8 cellular contexts compared by ENCODE assay signal in genomic region chr16:66874079-66874775, GRCh38. TPM values are rescaled to one million over a fixed set of nuclear protein-coding genes. Genes with fewer than 3 reads are reported as not detected.
DNase-seq lines count a peak whose midpoint lies in the region; ATAC-seq and TF ChIP-seq lines count a peak whose summit lies in the region.

No MANE protein-coding gene starts in this region.

- H3K36me3 Mint-ChIP-seq in CD8-positive, alpha-beta memory T cell: no peaks in the 10 kb centered on the region
- H3K36me3 Mint-ChIP-seq in activated naive CD8-positive, alpha-beta T cell: no peaks in the 10 kb centered on the region
- H3K36me3 Mint-ChIP-seq in naive thymus-derived CD8-positive, alpha-beta T cell: no peaks in the 10 kb centered on the region

- peak overlapping the region in 6 of 7 donors; percentile 17 to 71 (median 58) for H3K4me3 Mint-ChIP-seq in CD8-positive, alpha-beta memory T cell
- H3K4me3 Mint-ChIP-seq in activated naive CD8-positive, alpha-beta T cell: peak overlapping the region; percentile 44
- H3K4me3 Mint-ChIP-seq in naive thymus-derived CD8-positive, alpha-beta T cell: peak overlapping the region in 9 of 10 donors; percentile 18 to 76 (median 57)

- in situ Hi-C loops in brain microvascular endothelial cell (cut with HindIII; ENCODE audit: low pct_ligation_motif_present, low sequenced_read_pairs): no loop called here

- peaks cover 17% of the 10 kb centered on the region for H3K4me1 ChIP-seq in CD8-positive, alpha-beta memory T cell (ENCODE audit: insufficient read depth, low read length)
- H3K4me1 ChIP-seq in esophagus squamous epithelium: peaks cover 9 to 17% (median 14%) of the 10 kb centered on the region in 3 donors

- H3K27ac Mint-ChIP-seq in CD8-positive, alpha-beta memory T cell: peak overlapping the region; percentile 76 to 97 (median 90)
- H3K27ac Mint-ChIP-seq in activated naive CD8-positive, alpha-beta T cell: peak overlapping the region; percentile 77
- peak overlapping the region in 7 of 10 donors; percentile 15 to 88 (median 74) for H3K27ac Mint-ChIP-seq in naive thymus-derived CD8-positive, alpha-beta T cell

- H3K36me3 ChIP-seq in CD8-positive, alpha-beta memory T cell (ENCODE audit: insufficient read depth, low read length): no peaks in the 10 kb centered on the region
- H3K36me3 ChIP-seq in esophagus squamous epithelium (no peaks in the 10 kb centered on the region), brain microvascular endothelial cell (replicated peaks) (no peaks in the 10 kb centered on the region)

- intact Hi-C loops in esophagus squamous epithelium (cut with DNase I): no loop called here

- no peak for TF ChIP-seq POLR2A in esophagus squamous epithelium (IDR thresholded peaks at IDR 0.05)

- WGBS in esophagus squamous epithelium, 2 donors: 22 to 27% methylated on average over 1 of the region's 1 CpG

- CTCF ChIA-PET in CD8-positive, alpha-beta memory T cell (lab: Charles Lee): interaction anchor here (0.7 to 2.3 kb wide), 6 partner anchors 21 to 468 kb away, joined by 3 to 8 read pairs (median 4); partner anchors contain the start of gene NAE1

- no peaks in the 10 kb centered on the region for H3K27me3 ChIP-seq in CD8-positive, alpha-beta memory T cell (ENCODE audit: insufficient read depth, low read length, poor library complexity, severe bottlenecking)
- no peaks in the 10 kb centered on the region for H3K27me3 ChIP-seq in esophagus squamous epithelium
- no peaks in the 10 kb centered on the region for H3K27me3 ChIP-seq in brain microvascular endothelial cell (replicated peaks)

- no peak for ATAC-seq in naive thymus-derived CD8-positive, alpha-beta T cell
- ATAC-seq in GM19023 (IDR thresholded peaks at IDR 0.05; ENCODE audit: unreplicated experiment): no peak

- no peak overlapping the region for H3K27ac ChIP-seq in CD8-positive, alpha-beta memory T cell (ENCODE audit: low read depth, low read length)
- peak overlapping the region in 1 of 2 donors; percentile 94 for H3K27ac ChIP-seq in coronary artery
- peak overlapping the region in 2 of 4 donors; percentile 10 to 47 for H3K27ac ChIP-seq in esophagus squamous epithelium
- H3K27ac ChIP-seq in brain microvascular endothelial cell: no peak overlapping the region

- no peaks in the 10 kb centered on the region for H3K9me3 ChIP-seq in CD8-positive, alpha-beta memory T cell (ENCODE audit: low read length)
- no peaks in the 10 kb centered on the region for H3K9me3 ChIP-seq in esophagus squamous epithelium

- H3K4me1 Mint-ChIP-seq in CD8-positive, alpha-beta memory T cell: peaks cover 29 to 32% (median 32%) of the 10 kb centered on the region in 3 donors
- H3K4me1 Mint-ChIP-seq in activated naive CD8-positive, alpha-beta T cell (ENCODE audit: low read depth): peaks cover 42% of the 10 kb centered on the region
- H3K4me1 Mint-ChIP-seq in naive thymus-derived CD8-positive, alpha-beta T cell: peaks cover 9 to 35% (median 20%) of the 10 kb centered on the region in 4 donors

- H3K9me3 Mint-ChIP-seq in CD8-positive, alpha-beta memory T cell: no peaks in the 10 kb centered on the region
- H3K9me3 Mint-ChIP-seq in activated naive CD8-positive, alpha-beta T cell (ENCODE audit: low read depth): no peaks in the 10 kb centered on the region
- H3K9me3 Mint-ChIP-seq in naive thymus-derived CD8-positive, alpha-beta T cell: no peaks in the 10 kb centered on the region

- H3K27me3 Mint-ChIP-seq in CD8-positive, alpha-beta memory T cell: peaks cover 0 to 2% of the 10 kb centered on the region in 2 donors
- no peaks in the 10 kb centered on the region for H3K27me3 Mint-ChIP-seq in activated naive CD8-positive, alpha-beta T cell
- no peaks in the 10 kb centered on the region for H3K27me3 Mint-ChIP-seq in naive thymus-derived CD8-positive, alpha-beta T cell

- POLR2A ChIA-PET in CD8-positive, alpha-beta memory T cell (lab: Charles Lee): interaction anchor here (0.6 kb wide), 4 partner anchors 122 to 319 kb away, joined by 3 to 5 read pairs (median 3); partner anchors contain the start of gene DYNC1LI2
- POLR2A ChIA-PET in naive thymus-derived CD8-positive, alpha-beta T cell (lab: Charles Lee): interaction anchor here (0.6 to 0.7 kb wide), 3 partner anchors 12 to 805 kb away, joined by 3 to 4 read pairs (median 4); no protein-coding TSS in a partner anchor

- H3K4me3 ChIP-seq in CD8-positive, alpha-beta memory T cell (ENCODE audit: low read length): no peak overlapping the region
- H3K4me3 ChIP-seq in coronary artery (no peak overlapping the region), esophagus squamous epithelium (no peak overlapping the region), brain microvascular endothelial cell (ENCODE audit: low read depth, low read length) (no peak overlapping the region)

- DNase-seq in CD8-positive, alpha-beta memory T cell: no peak
- DNase-seq in KG1 (lab: John Stamatoyannopoulos, UW) (peak; percentile 27), coronary artery (ENCODE audit: low spot score) (no peak), esophagus squamous epithelium (lab: John Stamatoyannopoulos, UW) (no peak), brain microvascular endothelial cell (no peak)
- peak in 1 of 10 donors; percentile 24 for DNase-seq in naive thymus-derived CD8-positive, alpha-beta T cell

- TF ChIP-seq CTCF in coronary artery (IDR thresholded peaks at IDR 0.05): no peak
- no peak for TF ChIP-seq CTCF in esophagus squamous epithelium (IDR thresholded peaks at IDR 0.05)
- TF ChIP-seq CTCF in brain microvascular endothelial cell (IDR thresholded peaks at IDR 0.05; ENCODE audit: low read depth, low read length, missing control alignments): no peak

RNA-seq across cellular contexts. Expression of gene PDP2, which starts 6.1 kb away (rescaled TPM):
- total RNA-seq in CD8-positive, alpha-beta memory T cell: 10 to 100 TPM; 20.0 to 25.4 TPM
- polyA plus RNA-seq in CD8-positive, alpha-beta memory T cell: 4.5 TPM
- 10 to 100 TPM; 10.0 to 11.3 TPM for total RNA-seq in naive thymus-derived CD8-positive, alpha-beta T cell
- polyA plus RNA-seq in naive thymus-derived CD8-positive, alpha-beta T cell: 1 to 10 TPM; 1.2 to 1.8 (median 1.7) TPM
- 10 to 100 TPM in 2 of 4 donors, 1 to 10 TPM in 2; 4.1 to 12.9 (median 9.4) TPM for total RNA-seq in esophagus squamous epithelium

RNA-seq across cellular contexts. Expression of gene CA7, which starts 30.0 kb away (rescaled TPM):
- not detected for total RNA-seq in CD8-positive, alpha-beta memory T cell
- not detected for polyA plus RNA-seq in CD8-positive, alpha-beta memory T cell
- not detected for total RNA-seq in naive thymus-derived CD8-positive, alpha-beta T cell
- not detected for polyA plus RNA-seq in naive thymus-derived CD8-positive, alpha-beta T cell
- not detected for total RNA-seq in esophagus squamous epithelium

RNA-seq across cellular contexts. Expression of gene NAE1, which starts 43.5 kb away (rescaled TPM):
- total RNA-seq in CD8-positive, alpha-beta memory T cell: 100 to 1,000 TPM; 105 to 110 TPM
- polyA plus RNA-seq in CD8-positive, alpha-beta memory T cell: 76.6 TPM
- 100 to 1,000 TPM; 103 to 113 TPM for total RNA-seq in naive thymus-derived CD8-positive, alpha-beta T cell
- polyA plus RNA-seq in naive thymus-derived CD8-positive, alpha-beta T cell: 100 to 1,000 TPM in 1 of 3 donors, 10 to 100 TPM in 2; 84.7 to 107 (median 95.7) TPM
- total RNA-seq in esophagus squamous epithelium: 10 to 100 TPM; 31.4 to 74.7 (median 45.7) TPM

RNA-seq across cellular contexts. Expression of gene CDH16, which starts 44.5 kb away (rescaled TPM):
- total RNA-seq in CD8-positive, alpha-beta memory T cell: not detected
- polyA plus RNA-seq in CD8-positive, alpha-beta memory T cell: not detected
- not detected for total RNA-seq in naive thymus-derived CD8-positive, alpha-beta T cell
- not detected for polyA plus RNA-seq in naive thymus-derived CD8-positive, alpha-beta T cell
- total RNA-seq in esophagus squamous epithelium: 1 to 10 TPM; 1.9 to 6.3 (median 4.1) TPM

RNA-seq across cellular contexts. Expression of gene RRAD, which starts 51.1 kb away (rescaled TPM):
- total RNA-seq in CD8-positive, alpha-beta memory T cell: under 1 TPM; 0.60 to 0.88 TPM
- polyA plus RNA-seq in CD8-positive, alpha-beta memory T cell: not detected
- total RNA-seq in naive thymus-derived CD8-positive, alpha-beta T cell: under 1 TPM in 1 of 2 experiments, not detected in 1; 0.55 TPM
- not detected for polyA plus RNA-seq in naive thymus-derived CD8-positive, alpha-beta T cell
- 100 to 1,000 TPM in 2 of 4 donors, 10 to 100 TPM in 2; 68.7 to 208 (median 129) TPM for total RNA-seq in esophagus squamous epithelium
